19 cellular contexts compared by ENCODE assay signal in the genomic region with DNA sequence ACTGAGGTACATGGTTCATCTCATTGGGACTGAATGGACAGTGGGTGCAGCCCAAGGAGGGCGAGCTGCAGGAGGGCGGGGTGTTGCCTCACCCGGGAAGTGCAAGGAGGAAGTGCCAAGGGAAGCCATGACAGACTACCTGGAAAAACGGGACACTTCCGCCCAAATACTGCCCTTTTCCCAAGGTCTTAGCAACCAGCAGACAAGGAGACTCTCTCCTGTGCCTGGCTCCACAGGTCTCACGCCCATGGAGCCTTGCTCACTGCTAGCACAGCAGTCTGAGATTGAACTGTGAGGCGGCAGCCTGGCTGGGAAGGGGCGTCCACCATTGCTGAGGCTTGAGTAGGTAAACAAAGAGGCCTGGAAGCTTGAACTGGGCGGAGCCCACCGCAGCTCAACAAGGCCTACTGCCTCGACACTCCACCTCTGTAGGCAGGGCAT. TPM values are rescaled to one million over a fixed set of nuclear protein-coding genes. Genes with fewer than 3 reads are reported as not detected.
DNase-seq lines count a peak whose midpoint lies in the region; ATAC-seq, FAIRE-seq and TF ChIP-seq lines count a peak whose summit lies in the region.
"Had no signal": no experiment of that assay in that cellular context is flagged by ENCODE, and none has a peak within 500 bp of the region (broad histone marks: within the 10 kb centered on the region; RNA-seq: fewer than 3 reads in every experiment).

No MANE protein-coding gene starts in this region.

- H3K27ac ChIP-seq in GM23338 (ENCODE audit: low read depth) (no peak overlapping the region), SJCRH30 (no peak overlapping the region), H1 (ENCODE audit: low read depth, low read length) (no peak overlapping the region)
- H3K27ac ChIP-seq: BLaER1, C4-2B had no signal

- H3K9me3 Mint-ChIP-seq in GM23338 = peaks cover 7% of the 10 kb centered on the region

- H3K9me2 ChIP-seq in GM23338 (ENCODE audit: insufficient read depth) = no peaks in the 10 kb centered on the region

- H2AFZ ChIP-seq in GM23338 = peak overlapping the region; percentile 81
- H2AFZ ChIP-seq in H1 (ENCODE audit: low read length) = peak overlapping the region; percentile 26; the same call in 1 of the 2 replicates

- ATAC-seq in GM23338 (no peak), HG02763 (IDR thresholded peaks at IDR 0.05; ENCODE audit: unreplicated experiment) (no peak)
- ATAC-seq: CD8-positive, alpha-beta T cell had no signal

- peak overlapping the region; percentile 18; the same call in 1 of the 2 replicates for H2BK15ac ChIP-seq in H1 (ENCODE audit: low read length)

- H3K9me3 ChIP-seq in SJCRH30 (replicated peaks) (peaks cover 3% of the 10 kb centered on the region; the same call in 1 of the 2 replicates), H1 (ENCODE audit: insufficient read depth in 2 of 2, low read depth in 1 of 2, low read length in 1 of 2) (no peaks in the 10 kb centered on the region; a peak in 1 of 4 replicates)
- H3K9me3 ChIP-seq: Caco-2, HAP-1 had no signal

- H3K4me2 ChIP-seq in GM23338 (no peak overlapping the region), H1 (ENCODE audit: insufficient read depth in 1 of 2, low read depth in 2 of 2, low read length in 2 of 2) (no peak overlapping the region)
- H3K4me2 ChIP-seq: BLaER1 had no signal

- H3K23ac ChIP-seq in H1 (ENCODE audit: insufficient read length) = no peak overlapping the region

- no peaks in the 10 kb centered on the region for H3K4me1 ChIP-seq in GM23338 (ENCODE audit: insufficient read depth)
- H3K4me1 ChIP-seq in SJCRH30 = no peaks in the 10 kb centered on the region
- no peaks in the 10 kb centered on the region for H3K4me1 ChIP-seq in H1 (replicated peaks in 1 of 4; ENCODE audit: control insufficient read depth in 3 of 4, insufficient read depth in 4 of 4, low read length in 3 of 4)
- H3K4me1 ChIP-seq: BLaER1, Caco-2, HAP-1 had no signal

- H3F3A ChIP-seq in GM23338 (replicated peaks; ENCODE audit: low read depth) = no peaks in the 10 kb centered on the region

- no peak overlapping the region for H4K8ac ChIP-seq in H1 (ENCODE audit: extremely low read depth, insufficient read depth, low read length)

- H3K27ac Mint-ChIP-seq in GM23338 = no peak overlapping the region
- H3K27ac Mint-ChIP-seq: B cell; CD4-positive, CD25-positive, alpha-beta regulatory T cell; HFFc6 had no signal

- no peak overlapping the region for H3K18ac ChIP-seq in H1 (ENCODE audit: extremely low read depth, low read length)

- H3K4me3 ChIP-seq in GM23338 (no peak overlapping the region), SJCRH30 (peak overlapping the region; percentile 26; the same call in 1 of the 2 replicates), H1 (ENCODE audit: extremely low read depth in 1 of 4, insufficient read depth in 2 of 4, low read depth in 3 of 4, low read length in 4 of 4) (no peak overlapping the region)
- H3K4me3 ChIP-seq: BLaER1, HAP-1 had no signal

- 0 out of 3 replicates have a peak, but pooled peaks cover 1% of the 10 kb centered on the region for H3K36me3 Mint-ChIP-seq in GM23338 (ENCODE audit: low read depth)

- H4K91ac ChIP-seq in H1 (replicated peaks; ENCODE audit: insufficient read length, low read length) = no peak overlapping the region

- H3K79me2 ChIP-seq in GM23338 (replicated peaks; ENCODE audit: insufficient read depth) (no peaks in the 10 kb centered on the region), H1 (ENCODE audit: control insufficient read depth in 1 of 2, insufficient read depth in 2 of 2, low read length in 2 of 2) (no peaks in the 10 kb centered on the region)

- no peak overlapping the region for H2BK5ac ChIP-seq in H1 (ENCODE audit: low read depth, low read length)

- H3K36me3 ChIP-seq in GM23338 (ENCODE audit: insufficient read depth) (no peaks in the 10 kb centered on the region), SJCRH30 (no peaks in the 10 kb centered on the region), H1 (ENCODE audit: control insufficient read depth in 2 of 4, insufficient read depth in 4 of 4, low read length in 3 of 4) (no peaks in the 10 kb centered on the region)
- H3K36me3 ChIP-seq: BLaER1, HAP-1 had no signal

- TF ChIP-seq EP300 in H1 (IDR thresholded peaks at IDR 0.05; ENCODE audit: borderline replicate concordance in 1 of 2, low read depth in 2 of 2, low read length in 2 of 2) = no peak

- H2BK120ac ChIP-seq in H1 (replicated peaks; ENCODE audit: low read depth, low read length) = no peak overlapping the region

- no peak for TF ChIP-seq RAD21 in H1 (IDR thresholded peaks at IDR 0.05 in 1 of 2, conservative IDR thresholded peaks at IDR 0.05 in 1 of 2; ENCODE audit: low read depth in 2 of 2, low read length in 2 of 2)

- H4K20me1 ChIP-seq in GM23338 (replicated peaks; ENCODE audit: insufficient read depth) (no peaks in the 10 kb centered on the region), H1 (replicated peaks in 1 of 2; ENCODE audit: control insufficient read depth in 1 of 2, insufficient read depth in 2 of 2, low read length in 2 of 2) (no peaks in the 10 kb centered on the region)
- H4K20me1 ChIP-seq: BLaER1 had no signal

- no peaks in the 10 kb centered on the region for H3K23me2 ChIP-seq in H1 (ENCODE audit: low read depth, low read length)

- no peak overlapping the region for H3K14ac ChIP-seq in H1 (ENCODE audit: insufficient read length)

- intact Hi-C loops in posterior vena cava (cut with DNase I) = no loop called here

- H3K27me3 ChIP-seq in GM23338 (ENCODE audit: insufficient read depth) = no peaks in the 10 kb centered on the region
- H3K27me3 ChIP-seq in SJCRH30 = no peaks in the 10 kb centered on the region
- H3K27me3 ChIP-seq in H1 (replicated peaks in 1 of 4; ENCODE audit: control insufficient read depth in 3 of 4, extremely low read depth in 1 of 4, insufficient read depth in 3 of 4, low read length in 3 of 4) = no peaks in the 10 kb centered on the region
- H3K27me3 ChIP-seq: BLaER1 had no signal

- no peak overlapping the region for H3K4ac ChIP-seq in H1 (replicated peaks; ENCODE audit: insufficient read length, low read depth, low read length)

- DNase-seq in GM23338 (ENCODE audit: low spot score) (no peak), SJCRH30 (peak in 1 of 2 experiments; percentile 13), H1 (ENCODE audit: low read depth in 1 of 2, low spot score in 2 of 2) (no peak), posterior vena cava (ENCODE audit: low spot score) (peak; percentile 67), HPDE6-E6E7 (ENCODE audit: extremely low spot score) (no peak)
- DNase-seq: Caco-2; CD4-positive, CD25-positive, alpha-beta regulatory T cell; CD8-positive, alpha-beta T cell; DMS153; DND-41; HFFc6 had no signal

- CTCF ChIA-PET in H1 (lab: Charles Lee; ENCODE audit: partially characterized antibody) = no interaction called here

- POLR2A ChIA-PET in H1 (lab: Charles Lee; ENCODE audit: partially characterized antibody) = interaction anchor here (2.5 kb wide), 1 partner anchor 15 kb away, joined by 15 read pairs; a partner anchor contains a TSS

- no peak overlapping the region for H4K5ac ChIP-seq in H1 (ENCODE audit: insufficient read length, low read depth, low read length)

- no peak overlapping the region for H3K56ac ChIP-seq in H1 (replicated peaks; ENCODE audit: insufficient read length, low read depth, low read length)

- WGBS in H1 (ENCODE audit: extremely low coverage in 1 of 2, insufficient coverage in 1 of 2, insufficient read length in 1 of 2, insufficient replicate concordance in 2 of 2, low coverage in 1 of 2, low lambda C conversion rate in 2 of 2, missing lambda C conversion rate in 1 of 2), 2 experiments = 89% methylated on average over 10 of the region's 11 CpGs; no CpG with 5 or more reads in 1 of the 2 experiments

- no peak for FAIRE-seq in H1 (lab: Jason Lieb, UNC)
- FAIRE-seq: G401.6, GM12892, H54 had no signal

- TF ChIP-seq CTCF in GM23338 (conservative IDR thresholded peaks at IDR 0.05; ENCODE audit: low read depth in 2 of 2) (no peak), H1 (IDR thresholded peaks at IDR 0.05; ENCODE audit: control extremely low read depth in 1 of 3, insufficient read depth in 1 of 3, low read depth in 1 of 3, low read length in 3 of 3) (no peak)

- H2BK20ac ChIP-seq in H1 (ENCODE audit: low read length) = no peak overlapping the region

- H3K4me3 Mint-ChIP-seq in GM23338 = no peak overlapping the region
- H3K4me3 Mint-ChIP-seq: B cell; CD4-positive, CD25-positive, alpha-beta regulatory T cell; CD8-positive, alpha-beta T cell; HFFc6 had no signal

- no peaks in the 10 kb centered on the region; the same call in 2 of the 3 replicates for H3K4me1 Mint-ChIP-seq in GM23338

- no peak overlapping the region for H2AK5ac ChIP-seq in H1 (ENCODE audit: low read depth, low read length)

- H3K27me3 Mint-ChIP-seq in GM23338 (ENCODE audit: insufficient read depth, low read depth, poor library complexity) = peaks cover 6% of the 10 kb centered on the region
- H3K27me3 Mint-ChIP-seq: B cell had no signal

- no peaks in the 10 kb centered on the region for H3K79me1 ChIP-seq in H1 (ENCODE audit: low read depth, low read length)

- no peak for TF ChIP-seq POLR2A in H1 (IDR thresholded peaks at IDR 0.05; ENCODE audit: control extremely low read depth in 1 of 2, low read depth in 2 of 2, low read length in 2 of 2)

- H3K9ac ChIP-seq in H1 (replicated peaks in 1 of 4; ENCODE audit: extremely low read depth in 1 of 4, low read depth in 3 of 4, low read length in 3 of 4) = no peak overlapping the region
- H3K9ac ChIP-seq: BLaER1 had no signal

- no peak overlapping the region for H2BK12ac ChIP-seq in H1 (ENCODE audit: low read depth, low read length)

TF ChIP-seq in GM23338, 12 proteins besides CTCF, POLR2A, EP300 and RAD21 (continues in another document):
- TF ChIP-seq CREB1 (CRISPR knock-in tag; IDR thresholded peaks at IDR 0.05; ENCODE audit: low read depth) = no peak
- no peak for TF ChIP-seq POLR2AphosphoS5 (IDR thresholded peaks at IDR 0.05; ENCODE audit: low read depth)
- TF ChIP-seq JUNB (IDR thresholded peaks at IDR 0.05; ENCODE audit: unreplicated experiment) = no peak

TF ChIP-seq in H1, 55 proteins besides CTCF, POLR2A, EP300 and RAD21 (continues in another document):
- TF ChIP-seq YY1 (IDR thresholded peaks at IDR 0.05; ENCODE audit: low read depth, low read length) (no peak), BCL11A (IDR thresholded peaks at IDR 0.05; ENCODE audit: low read depth in 2 of 2, low read length in 2 of 2) (no peak)

RNA-seq across cellular contexts. Expression of a gene that starts 14.7 kb away (rescaled TPM):
- total RNA-seq in GM23338 (2014; rRNA removed; shearing (Covaris generic)) = 24.7 and 27.7 TPM in 2 replicates
- polyA plus RNA-seq in GM23338 (2016; fragmentation: Nextera tagmentation; extraction: Ambion mirVana) (12.4 and 17.1 TPM in 2 replicates), H1 (2011; rRNA removed) (2.7 and 2.9 TPM in 2 replicates)
- total RNA-seq in SJCRH30 (2014; rRNA removed; shearing (Covaris generic)) = 10.5 and 14.0 TPM in 2 replicates
- total RNA-seq in H1 (2021; fragmentation: NEBNext Ultra II Directional; extraction: Animal tissue kit (Norgen Biotek cat#: 25700)) = 13.9 and 14.9 TPM in 2 replicates
- polyA plus RNA-seq in H1 (2011; cell fraction: cytosol; rRNA removed) = 4.5 TPM
- polyA plus RNA-seq in H1 (2011; cell fraction: nucleus; rRNA removed) = 3.1 TPM
- 3.3 to 8.1 TPM (median 4.5 TPM) in 4 replicates for polyA plus RNA-seq in H1 (2012, experiment 1 of 2)
- polyA plus RNA-seq in H1 (2012, experiment 2 of 2) = 0.38 TPM
- polyA plus RNA-seq in H1 (2013, experiment 1 of 2) = 11.6 TPM
- polyA plus RNA-seq in H1 (2013, experiment 2 of 2) = 9.8 TPM
- polyA minus RNA-seq in H1 (2011; rRNA and poly(A)+ RNA removed) = 8.2 and 10.5 TPM in 2 replicates
- 8.7 TPM for polyA minus RNA-seq in H1 (2011; cell fraction: cytosol; rRNA and poly(A)+ RNA removed)
- polyA minus RNA-seq in H1 (2011; cell fraction: nucleus; rRNA and poly(A)+ RNA removed) = 21.4 TPM
- 100 to 1,000 TPM in 1 of 2 donors, 10 to 100 TPM in 1; 87.6 to 134 TPM for total RNA-seq in posterior vena cava
